Comparison of ENCODE assay signal across 21 cellular contexts in the genomic region with DNA sequence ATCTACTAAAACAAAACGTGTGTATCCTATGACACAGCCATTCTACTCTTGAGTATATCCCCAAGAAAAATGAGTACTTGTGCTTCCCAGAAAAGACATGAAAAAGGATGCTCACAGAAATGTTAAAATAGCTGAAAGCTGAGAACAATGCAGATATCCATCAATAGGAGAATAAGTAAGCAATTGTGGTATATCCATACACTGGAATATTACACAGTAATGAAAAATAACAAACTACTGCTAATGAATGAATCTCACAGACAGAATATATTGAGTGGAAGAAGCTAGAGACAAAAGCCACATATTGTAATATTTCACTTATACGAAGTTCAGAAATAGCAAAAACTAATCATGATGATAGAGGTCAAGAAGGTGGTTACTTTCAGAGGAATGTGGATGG.
DNase-seq lines count a peak whose midpoint lies in the region; ATAC-seq, FAIRE-seq and TF ChIP-seq lines count a peak whose summit lies in the region.
"Had no signal": no experiment of that assay in that cellular context is flagged by ENCODE, and none has a peak within 500 bp of the region (broad histone marks: within the 10 kb centered on the region; RNA-seq: fewer than 3 reads in every experiment).

No MANE protein-coding gene starts in this region.

- no peak for TF ChIP-seq CTCF in SK-N-SH (IDR thresholded peaks at IDR 0.05)
- TF ChIP-seq CTCF in HEK293 (tag by site-specific recombination; IDR thresholded peaks at IDR 0.05): no peak
- no peak for TF ChIP-seq CTCF in H1 (IDR thresholded peaks at IDR 0.05; ENCODE audit: control extremely low read depth in 1 of 3, insufficient read depth in 1 of 3, low read depth in 1 of 3, low read length in 3 of 3)

- no peak overlapping the region for H3K4ac ChIP-seq in H1 (replicated peaks; ENCODE audit: insufficient read length, low read depth, low read length)

- H4K20me1 ChIP-seq in SK-N-SH (ENCODE audit: insufficient read depth) (no peaks in the 10 kb centered on the region), H1 (replicated peaks in 1 of 2; ENCODE audit: control insufficient read depth in 1 of 2, insufficient read depth in 2 of 2, low read length in 2 of 2) (no peaks in the 10 kb centered on the region)
- H4K20me1 ChIP-seq: BLaER1 treated with 17β-estradiol and CSF1 and Interleukin-3, amounts not matched to agents 10 nM and 100 nM had no signal

- H3K79me2 ChIP-seq in SK-N-SH (ENCODE audit: insufficient read depth) (no peaks in the 10 kb centered on the region), H1 (ENCODE audit: control insufficient read depth in 1 of 2, insufficient read depth in 2 of 2, low read length in 2 of 2) (no peaks in the 10 kb centered on the region)

- H3K9me3 ChIP-seq in SK-N-SH: no peaks in the 10 kb centered on the region
- no peaks in the 10 kb centered on the region for H3K9me3 ChIP-seq in HEK293 (ENCODE audit: control insufficient read depth, insufficient read depth, low read depth, low read length)
- H3K9me3 ChIP-seq in H1 (ENCODE audit: insufficient read depth in 2 of 2, low read depth in 1 of 2, low read length in 1 of 2): peaks cover 3 to 7% of the 10 kb centered on the region in 2 experiments; a peak in 2 of 4 replicates
- H3K9me3 ChIP-seq: A549 had no signal

- TF ChIP-seq POLR2A in H1 (IDR thresholded peaks at IDR 0.05; ENCODE audit: control extremely low read depth in 1 of 2, low read depth in 2 of 2, low read length in 2 of 2): no peak

- POLR2A ChIA-PET in SK-N-SH (lab: Yijun Ruan, JAX) (no interaction called here), HEK293 (lab: Yijun Ruan, JAX) (no interaction called here), H1 (lab: Charles Lee; ENCODE audit: partially characterized antibody) (no interaction called here)

- no peak overlapping the region for H3K23ac ChIP-seq in H1 (ENCODE audit: insufficient read length)

- no peak for FAIRE-seq in H1 (lab: Jason Lieb, UNC)
- FAIRE-seq: A549, D721Med, G401.6, GM12891, GM19239 had no signal

- no peak overlapping the region for H2BK20ac ChIP-seq in H1 (ENCODE audit: low read length)

- DNase-seq in SK-N-SH: no peak
- DNase-seq in H1 (ENCODE audit: low read depth in 1 of 2, low spot score in 2 of 2): no peak
- no peak for DNase-seq in NCI-H2081 treated with DMSO at 0.1 percent for 48 hours (lab: John Stamatoyannopoulos, UW)
- DNase-seq in dedifferentiated amniotic fluid mesenchymal stem cell (ENCODE audit: extremely low spot score): no peak
- DNase-seq: AML-193; Caco-2; Calu3; CD4-positive, alpha-beta T cell; CD8-positive, alpha-beta T cell; DMS79 treated with DMSO at 0.1 percent for 48 hours; GF-D8 had no signal

- no peaks in the 10 kb centered on the region for H3K23me2 ChIP-seq in H1 (ENCODE audit: low read depth, low read length)

- H3K9me2 ChIP-seq in SK-N-SH: no peaks in the 10 kb centered on the region

- no peak overlapping the region for H4K5ac ChIP-seq in H1 (ENCODE audit: insufficient read length, low read depth, low read length)

- H3K36me3 ChIP-seq in SK-N-SH (replicated peaks in 1 of 2; ENCODE audit: control insufficient read depth in 1 of 2, insufficient read depth in 2 of 2, low read length in 1 of 2) (no peaks in the 10 kb centered on the region), HEK293 (ENCODE audit: control insufficient read depth in 2 of 2, insufficient read depth in 1 of 2, low read length in 2 of 2) (no peaks in the 10 kb centered on the region), H1 (ENCODE audit: control insufficient read depth in 2 of 4, insufficient read depth in 4 of 4, low read length in 3 of 4) (no peaks in the 10 kb centered on the region)

- H2BK120ac ChIP-seq in H1 (replicated peaks; ENCODE audit: low read depth, low read length): no peak overlapping the region

- no peak overlapping the region for H2BK15ac ChIP-seq in H1 (ENCODE audit: low read length)

- TF ChIP-seq EP300 in SK-N-SH (IDR thresholded peaks at IDR 0.05; ENCODE audit: borderline replicate concordance in 1 of 2, low read depth in 1 of 2, low read length in 1 of 2) (no peak), H1 (IDR thresholded peaks at IDR 0.05; ENCODE audit: borderline replicate concordance in 1 of 2, low read depth in 2 of 2, low read length in 2 of 2) (no peak)

- peaks cover 0 to 7% of the 10 kb centered on the region in 2 experiments; a peak in 1 of 4 replicates for H3K4me1 ChIP-seq in SK-N-SH (ENCODE audit: control insufficient read depth in 1 of 2, insufficient read depth in 2 of 2, low read depth in 1 of 2, low read length in 1 of 2)
- no peaks in the 10 kb centered on the region for H3K4me1 ChIP-seq in HEK293 (ENCODE audit: control insufficient read depth, insufficient read depth, low read length)
- H3K4me1 ChIP-seq in H1 (replicated peaks in 1 of 4; ENCODE audit: control insufficient read depth in 3 of 4, insufficient read depth in 4 of 4, low read length in 3 of 4): no peaks in the 10 kb centered on the region
- H3K4me1 ChIP-seq: A549, Caco-2 had no signal

- H3K14ac ChIP-seq in H1 (ENCODE audit: insufficient read length): no peak overlapping the region

- no peaks in the 10 kb centered on the region; the same call in 1 of the 2 replicates for H3K79me1 ChIP-seq in H1 (ENCODE audit: low read depth, low read length)

- no peaks in the 10 kb centered on the region for H3F3A ChIP-seq in SK-N-SH (replicated peaks; ENCODE audit: insufficient read depth)

- H3K9ac ChIP-seq in SK-N-SH: no peak overlapping the region
- no peak overlapping the region for H3K9ac ChIP-seq in H1 (replicated peaks in 1 of 4; ENCODE audit: extremely low read depth in 1 of 4, low read depth in 3 of 4, low read length in 3 of 4)
- H3K9ac ChIP-seq: BLaER1 treated with 17β-estradiol and CSF1 and Interleukin-3, amounts not matched to agents 10 nM and 100 nM had no signal

- H4K91ac ChIP-seq in H1 (replicated peaks; ENCODE audit: insufficient read length, low read length): no peak overlapping the region

- no peak overlapping the region for H2AK5ac ChIP-seq in H1 (ENCODE audit: low read depth, low read length)

- H3K4me2 ChIP-seq in SK-N-SH (no peak overlapping the region), H1 (ENCODE audit: insufficient read depth in 1 of 2, low read depth in 2 of 2, low read length in 2 of 2) (no peak overlapping the region)
- H3K4me2 ChIP-seq: A549; BLaER1 treated with 17β-estradiol and CSF1 and Interleukin-3, amounts not matched to agents 10 nM and 100 nM had no signal

- H3K4me3 ChIP-seq in SK-N-SH (ENCODE audit: low read depth in 2 of 2, low read length in 1 of 2) (no peak overlapping the region), HEK293 (ENCODE audit: low read depth, low read length) (no peak overlapping the region), H1 (ENCODE audit: extremely low read depth in 1 of 4, insufficient read depth in 2 of 4, low read depth in 3 of 4, low read length in 4 of 4) (no peak overlapping the region)
- H3K4me3 ChIP-seq: A549; BLaER1 treated with 17β-estradiol and CSF1 and Interleukin-3, amounts not matched to agents 10 nM and 100 nM had no signal

- no peak overlapping the region for H2AFZ ChIP-seq in SK-N-SH (ENCODE audit: low read depth)
- H2AFZ ChIP-seq in H1 (ENCODE audit: low read length): no peak overlapping the region

- CTCF ChIA-PET in SK-N-SH (lab: Yijun Ruan, JAX) (interaction anchor here (1.1 to 2.4 kb wide), 3 partner anchors 9 to 39 kb away, joined by 3 to 8 read pairs (median 4); no protein-coding TSS in a partner anchor), HEK293 (lab: Yijun Ruan, JAX) (interaction anchor here (0.6 to 0.7 kb wide), 2 partner anchors 77 to 330 kb away, joined by 3 to 6 read pairs; no protein-coding TSS in a partner anchor), H1 (lab: Charles Lee; ENCODE audit: partially characterized antibody) (interaction anchor here (0.6 to 2.1 kb wide), 11 partner anchors 17 to 792 kb away, joined by 3 to 13 read pairs (median 3); no protein-coding TSS in a partner anchor)

- 50% methylated on average over 2 of the region's 2 CpGs for WGBS in SK-N-SH (ENCODE audit: low lambda C conversion rate)
- 93% methylated on average over 2 of the region's 2 CpGs; no CpG with 5 or more reads in 1 of the 2 experiments for WGBS in H1 (ENCODE audit: extremely low coverage in 1 of 2, insufficient coverage in 1 of 2, insufficient read length in 1 of 2, insufficient replicate concordance in 2 of 2, low coverage in 1 of 2, low lambda C conversion rate in 2 of 2, missing lambda C conversion rate in 1 of 2), 2 experiments

- no peak overlapping the region for H2BK12ac ChIP-seq in H1 (ENCODE audit: low read depth, low read length)

- TF ChIP-seq RAD21 in SK-N-SH (IDR thresholded peaks at IDR 0.05; ENCODE audit: low read length): no peak
- TF ChIP-seq RAD21 in H1 (IDR thresholded peaks at IDR 0.05 in 1 of 2, conservative IDR thresholded peaks at IDR 0.05 in 1 of 2; ENCODE audit: low read depth in 2 of 2, low read length in 2 of 2): no peak

- no peak overlapping the region for H2BK5ac ChIP-seq in H1 (ENCODE audit: low read depth, low read length)

- no peak overlapping the region for H4K8ac ChIP-seq in H1 (ENCODE audit: extremely low read depth, insufficient read depth, low read length)

- peaks cover 12% of the 10 kb centered on the region for H3K27me3 ChIP-seq in SK-N-SH (ENCODE audit: insufficient read depth)
- no peaks in the 10 kb centered on the region for H3K27me3 ChIP-seq in H1 (replicated peaks in 1 of 4; ENCODE audit: control insufficient read depth in 3 of 4, extremely low read depth in 1 of 4, insufficient read depth in 3 of 4, low read length in 3 of 4)
- H3K27me3 ChIP-seq: BLaER1 treated with 17β-estradiol and CSF1 and Interleukin-3, amounts not matched to agents 10 nM and 100 nM had no signal

- no peak for ATAC-seq in SK-N-SH treated with all-trans-retinoic acid at 6 μM for 48 hours
- ATAC-seq: A549; CD8-positive, alpha-beta T cell had no signal

- no peak overlapping the region for H3K18ac ChIP-seq in H1 (ENCODE audit: extremely low read depth, low read length)

- H3K27ac ChIP-seq in SK-N-SH (ENCODE audit: low read depth in 2 of 2, low read length in 1 of 2) (no peak overlapping the region), HEK293 (ENCODE audit: extremely low read depth, low read depth, low read length) (no peak overlapping the region), H1 (ENCODE audit: low read depth, low read length) (no peak overlapping the region)
- H3K27ac ChIP-seq: 22Rv1; A549; BLaER1 treated with 17β-estradiol and CSF1 and Interleukin-3, amounts not matched to agents 10 nM and 100 nM; C4-2B had no signal

- no peak overlapping the region for H3K56ac ChIP-seq in H1 (replicated peaks; ENCODE audit: insufficient read length, low read depth, low read length)

TF ChIP-seq in SK-N-SH, 30 proteins besides CTCF, POLR2A, EP300 and RAD21 (continues in another document):
- no peak for TF ChIP-seq TEAD4 (IDR thresholded peaks at IDR 0.05; ENCODE audit: borderline replicate concordance, insufficient read depth)

TF ChIP-seq in HEK293, 187 proteins besides CTCF, POLR2A, EP300 and RAD21 (continues in another document):
- TF ChIP-seq ZNF133 (tag by site-specific recombination; IDR thresholded peaks at IDR 0.05): no peak
- TF ChIP-seq ZIC2 (tag by site-specific recombination; IDR thresholded peaks at IDR 0.05): no peak
- TF ChIP-seq SALL2 (tag by site-specific recombination; IDR thresholded peaks at IDR 0.05; ENCODE audit: borderline replicate concordance): no peak

TF ChIP-seq in H1, 55 proteins besides CTCF, POLR2A, EP300 and RAD21 (continues in another document):
- TF ChIP-seq KDM1A (IDR thresholded peaks at IDR 0.05; ENCODE audit: borderline replicate concordance, low read length) (peak; percentile 55; the same call in 1 of the 2 replicates), FOSL1 (IDR thresholded peaks at IDR 0.05; ENCODE audit: insufficient read depth, low read depth, low read length) (no peak)
